ENCODE assay signal across 9 cellular contexts in genomic region chr19:46426506-46427162, GRCh38. TPM values are rescaled to one million over a fixed set of nuclear protein-coding genes. Genes with fewer than 3 reads are reported as not detected.
DNase-seq lines count a peak whose midpoint lies in the region; ATAC-seq lines count a peak whose summit lies in the region.
"Had no signal": no experiment of that assay in that cellular context is flagged by ENCODE, and none has a peak within 500 bp of the region (broad histone marks: within the 10 kb centered on the region; RNA-seq: fewer than 3 reads in every experiment).

No MANE protein-coding gene starts in this region.

- no peak overlapping the region for H3K27ac ChIP-seq in effector memory CD4-positive, alpha-beta T cell (ENCODE audit: insufficient read depth, low read length, poor library complexity, severe bottlenecking)

- intact Hi-C loops in head of caudate nucleus (cut with DNase I) = no loop called here

- H3K9me3 Mint-ChIP-seq in activated naive CD4-positive, alpha-beta T cell treated with anti-CD3 and anti-CD28 coated beads, Interleukin-2, amount 50 U/mL, for 24 hours = no peaks in the 10 kb centered on the region

- no peaks in the 10 kb centered on the region for H3K36me3 Mint-ChIP-seq in activated naive CD4-positive, alpha-beta T cell treated with anti-CD3 and anti-CD28 coated beads, Interleukin-2, amount 50 U/mL, for 24 hours

- peaks cover 39% of the 10 kb centered on the region for H3K27me3 Mint-ChIP-seq in activated naive CD4-positive, alpha-beta T cell treated with anti-CD3 and anti-CD28 coated beads, Interleukin-2, amount 50 U/mL, for 24 hours

- no peaks in the 10 kb centered on the region for H3K9me3 ChIP-seq in effector memory CD4-positive, alpha-beta T cell (ENCODE audit: control insufficient read depth, low read length)

- no peaks in the 10 kb centered on the region for H3K36me3 ChIP-seq in effector memory CD4-positive, alpha-beta T cell (ENCODE audit: control insufficient read depth, insufficient read depth, low read length)

- no peak overlapping the region for H3K4me3 ChIP-seq in effector memory CD4-positive, alpha-beta T cell (ENCODE audit: insufficient read depth, low read depth, low read length, poor library complexity, severe bottlenecking)

- H3K4me1 ChIP-seq in effector memory CD4-positive, alpha-beta T cell (ENCODE audit: control insufficient read depth, insufficient read depth, low read length, poor library complexity, severe bottlenecking) = peaks cover 6% of the 10 kb centered on the region

- peak overlapping the region; percentile 82 for H3K27ac Mint-ChIP-seq in activated naive CD4-positive, alpha-beta T cell treated with anti-CD3 and anti-CD28 coated beads, Interleukin-2, amount 50 U/mL, for 24 hours

- peaks cover 23% of the 10 kb centered on the region for H3K27me3 ChIP-seq in effector memory CD4-positive, alpha-beta T cell (replicated peaks; ENCODE audit: control insufficient read depth, insufficient read depth, low read length, poor library complexity, severe bottlenecking)

- ATAC-seq in HG03045 (IDR thresholded peaks at IDR 0.05; ENCODE audit: unreplicated experiment) (no peak), GM18868 (IDR thresholded peaks at IDR 0.05; ENCODE audit: unreplicated experiment) (no peak)

- H3K4me1 Mint-ChIP-seq in activated naive CD4-positive, alpha-beta T cell treated with anti-CD3 and anti-CD28 coated beads, Interleukin-2, amount 50 U/mL, for 24 hours = peaks cover 29% of the 10 kb centered on the region

- H3K4me3 Mint-ChIP-seq in activated naive CD4-positive, alpha-beta T cell treated with anti-CD3 and anti-CD28 coated beads, Interleukin-2, amount 50 U/mL, for 24 hours = peak overlapping the region; percentile 83

- in situ Hi-C loops in G401 (cut with HindIII; ENCODE audit: low sequenced_read_pairs) = no loop called here

- DNase-seq in G401 (ENCODE audit: low spot score) (peak; percentile 85), NCI-H2107 (lab: John Stamatoyannopoulos, UW) (peak; percentile 55), head of caudate nucleus (peak; percentile 42 to 92 (median 82)), nucleus accumbens (lab: John Stamatoyannopoulos, UW) (peak in 55 of 56 donors; percentile 6 to 88 (median 68))
- no peak for DNase-seq in effector memory CD4-positive, alpha-beta T cell

RNA-seq across cellular contexts. Expression of gene PNMA8C, which starts 2.1 kb away (rescaled TPM):
- not detected in 2 replicates for total RNA-seq in G401 (2014; rRNA removed; shearing (Covaris generic))
- total RNA-seq: T-helper 2 cell treated with Interferon-gamma antibody and Interleukin-4, amounts not matched to agents 100 ng/mL and 5 ng/mL, for 36 hours had no signal

RNA-seq across cellular contexts. Expression of gene CCDC8, which starts 13.3 kb away (rescaled TPM):
- total RNA-seq in G401 (2014; rRNA removed; shearing (Covaris generic)) = 74.2 and 93.6 TPM in 2 replicates
- total RNA-seq: T-helper 2 cell treated with Interferon-gamma antibody and Interleukin-4, amounts not matched to agents 100 ng/mL and 5 ng/mL, for 36 hours had no signal

RNA-seq across cellular contexts. Expression of gene PNMA8A, which starts 44.7 kb away (rescaled TPM):
- 40.3 and 40.5 TPM in 2 replicates for total RNA-seq in G401 (2014; rRNA removed; shearing (Covaris generic))
- total RNA-seq: T-helper 2 cell treated with Interferon-gamma antibody and Interleukin-4, amounts not matched to agents 100 ng/mL and 5 ng/mL, for 36 hours had no signal

Comparison
In these comparisons a context has a peak if more than half of its experiments do, and no peak if none do; other contexts are left out.
1. DNase-seq: peak in G401 (single experiment), NCI-H2107 (single experiment), head of caudate nucleus (42 of 42) and nucleus accumbens (55 of 56); none in effector memory CD4-positive, alpha-beta T cell (0 of 3).